16 cellular contexts compared by ENCODE assay signal in the genomic region with DNA sequence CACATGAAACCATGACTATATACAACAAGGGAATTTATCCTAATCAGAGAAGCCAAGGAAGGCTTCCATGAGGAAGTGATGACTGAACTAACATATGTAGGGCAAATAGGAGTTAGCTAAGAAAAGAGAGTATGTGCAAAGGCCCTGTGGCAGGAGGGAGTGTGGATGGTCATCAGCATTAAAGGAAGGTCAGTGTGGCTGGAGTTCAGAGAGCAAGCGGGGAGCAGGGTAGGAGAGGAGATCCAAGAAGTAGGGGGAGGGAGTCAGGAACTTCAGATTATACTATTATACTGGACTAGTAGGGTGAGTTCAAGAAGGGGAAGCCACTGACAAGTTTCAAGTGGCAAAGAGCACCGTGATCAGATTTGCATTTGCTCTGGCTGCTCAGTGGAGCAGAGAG. TPM values are rescaled to one million over a fixed set of nuclear protein-coding genes. Genes with fewer than 3 reads are reported as not detected.
A peak's percentile ranks its signal among the peaks of the same experiment; 100 is the strongest.
DNase-seq lines count a peak whose midpoint lies in the region; ATAC-seq and TF ChIP-seq lines count a peak whose summit lies in the region.
"Had no signal": no experiment of that assay in that cellular context is flagged by ENCODE, and none has a peak within 500 bp of the region (broad histone marks: within the 10 kb centered on the region; RNA-seq: fewer than 3 reads in every experiment).

No MANE protein-coding gene starts in this region.

- DNase-seq in activated CD4-positive, alpha-beta T cell treated with anti-CD3 and anti-CD28 coated beads, Interleukin-2, amount 10 ng/mL, durations not matched to agents 7 days and 5 days, result no peak
- no peak for DNase-seq in activated CD4-positive, alpha-beta T cell treated with anti-CD3 and anti-CD28 coated beads, Interleukin-2, amount 50 U/mL, for 48 hours
- DNase-seq in RWPE2 (ENCODE audit: low spot score) (no peak), ecto neural progenitor cell (ENCODE audit: low spot score) (no peak), T1000 (lab: John Stamatoyannopoulos, UW) (no peak), DMS 273 (lab: John Stamatoyannopoulos, UW; ENCODE audit: unreplicated experiment) (no peak)
- DNase-seq in effector memory CD8-positive, alpha-beta T cell, result no peak
- DNase-seq: ACHN, amniotic stem cell, foreskin melanocyte, IMR-90, NCI-H1417, NCI-H446 treated with DMSO at 0.1 percent for 48 hours, Peyer's patch, upper lobe of right lung had no signal

- peaks cover 57% of the 10 kb centered on the region for H3K36me3 Mint-ChIP-seq in activated CD4-positive, alpha-beta T cell treated with anti-CD3 and anti-CD28 coated beads, Interleukin-2, amount 10 ng/mL, durations not matched to agents 7 days and 5 days (ENCODE audit: low read depth)
- peaks cover 43% of the 10 kb centered on the region for H3K36me3 Mint-ChIP-seq in effector memory CD8-positive, alpha-beta T cell (ENCODE audit: insufficient read depth)
- peaks cover 18% of the 10 kb centered on the region for H3K36me3 Mint-ChIP-seq in stimulated activated memory B cell treated with anti-CD40 and anti-IgM and Interleukin-4, amounts not matched to agents 10 μg/mL and 1 μg/mL and 100 μg/mL, for 72 hours

- POLR2A ChIA-PET in activated CD4-positive, alpha-beta T cell treated with anti-CD3 and anti-CD28 coated beads, Interleukin-2, amount 10 ng/mL, durations not matched to agents 7 days and 5 days (lab: Charles Lee), result no interaction called here

- H3K4me1 ChIP-seq in RWPE2 (ENCODE audit: insufficient read depth, poor library complexity, severe bottlenecking), result peaks cover 36% of the 10 kb centered on the region

- CTCF ChIA-PET in activated CD4-positive, alpha-beta T cell treated with anti-CD3 and anti-CD28 coated beads, Interleukin-2, amount 10 ng/mL, durations not matched to agents 7 days and 5 days (lab: Charles Lee), result interaction anchor here (1.0 to 6.1 kb wide), 6 partner anchors 9 to 59 kb away, joined by 3 to 85 read pairs (median 4); a partner anchor contains a TSS

- H3K36me3 ChIP-seq in RWPE2 (ENCODE audit: low read depth), result peaks cover 62% of the 10 kb centered on the region

- TF ChIP-seq CTCF in RWPE2 (IDR thresholded peaks at IDR 0.05; ENCODE audit: poor library complexity, severe bottlenecking), result no peak

- no peak overlapping the region for H3K4me3 Mint-ChIP-seq in activated CD4-positive, alpha-beta T cell treated with anti-CD3 and anti-CD28 coated beads, Interleukin-2, amount 10 ng/mL, durations not matched to agents 7 days and 5 days
- no peak overlapping the region for H3K4me3 Mint-ChIP-seq in effector memory CD8-positive, alpha-beta T cell
- H3K4me3 Mint-ChIP-seq in stimulated activated memory B cell treated with anti-CD40 and anti-IgM and Interleukin-4, amounts not matched to agents 10 μg/mL and 1 μg/mL and 100 μg/mL, for 72 hours, result no peak overlapping the region

- H3K4me3 ChIP-seq in RWPE2 (ENCODE audit: severe bottlenecking), result no peak overlapping the region
- H3K4me3 ChIP-seq: Peyer's patch, upper lobe of right lung had no signal

- H3K27me3 ChIP-seq in RWPE2 (ENCODE audit: insufficient read depth, poor library complexity, severe bottlenecking), result no peaks in the 10 kb centered on the region
- H3K27me3 ChIP-seq: Peyer's patch, upper lobe of right lung had no signal

- peaks cover 71% of the 10 kb centered on the region for H3K4me1 Mint-ChIP-seq in activated CD4-positive, alpha-beta T cell treated with anti-CD3 and anti-CD28 coated beads, Interleukin-2, amount 10 ng/mL, durations not matched to agents 7 days and 5 days
- H3K4me1 Mint-ChIP-seq in effector memory CD8-positive, alpha-beta T cell (ENCODE audit: low read depth in 2 of 2), result peaks cover 60 to 68% of the 10 kb centered on the region in 2 donors
- peaks cover 57% of the 10 kb centered on the region for H3K4me1 Mint-ChIP-seq in stimulated activated memory B cell treated with anti-CD40 and anti-IgM and Interleukin-4, amounts not matched to agents 10 μg/mL and 1 μg/mL and 100 μg/mL, for 72 hours

- peak overlapping the region; percentile 76 for H3K27ac Mint-ChIP-seq in activated CD4-positive, alpha-beta T cell treated with anti-CD3 and anti-CD28 coated beads, Interleukin-2, amount 10 ng/mL, durations not matched to agents 7 days and 5 days
- H3K27ac Mint-ChIP-seq in effector memory CD8-positive, alpha-beta T cell, result peak overlapping the region; percentile 1 to 5
- peak overlapping the region; percentile 26 for H3K27ac Mint-ChIP-seq in stimulated activated memory B cell treated with anti-CD40 and anti-IgM and Interleukin-4, amounts not matched to agents 10 μg/mL and 1 μg/mL and 100 μg/mL, for 72 hours

- H3K27me3 Mint-ChIP-seq in activated CD4-positive, alpha-beta T cell treated with anti-CD3 and anti-CD28 coated beads, Interleukin-2, amount 10 ng/mL, durations not matched to agents 7 days and 5 days, result no peaks in the 10 kb centered on the region
- no peaks in the 10 kb centered on the region for H3K27me3 Mint-ChIP-seq in effector memory CD8-positive, alpha-beta T cell
- no peaks in the 10 kb centered on the region for H3K27me3 Mint-ChIP-seq in stimulated activated memory B cell treated with anti-CD40 and anti-IgM and Interleukin-4, amounts not matched to agents 10 μg/mL and 1 μg/mL and 100 μg/mL, for 72 hours

- no peaks in the 10 kb centered on the region for H3K9me3 Mint-ChIP-seq in activated CD4-positive, alpha-beta T cell treated with anti-CD3 and anti-CD28 coated beads, Interleukin-2, amount 10 ng/mL, durations not matched to agents 7 days and 5 days
- H3K9me3 Mint-ChIP-seq in effector memory CD8-positive, alpha-beta T cell, result no peaks in the 10 kb centered on the region
- H3K9me3 Mint-ChIP-seq in stimulated activated memory B cell treated with anti-CD40 and anti-IgM and Interleukin-4, amounts not matched to agents 10 μg/mL and 1 μg/mL and 100 μg/mL, for 72 hours, result no peaks in the 10 kb centered on the region

- ATAC-seq in RWPE2 (ENCODE audit: low read depth), result no peak
- no peak for ATAC-seq in effector memory CD8-positive, alpha-beta T cell (replicated peaks)
- no peak for ATAC-seq in stimulated activated memory B cell treated with anti-CD40 and anti-IgM and Interleukin-4, amounts not matched to agents 10 μg/mL and 1 μg/mL and 100 μg/mL, for 72 hours
- ATAC-seq: upper lobe of right lung had no signal

- peak overlapping the region; percentile 97 for H3K27ac ChIP-seq in RWPE2 (ENCODE audit: poor library complexity, severe bottlenecking)
- H3K27ac ChIP-seq: Peyer's patch had no signal

- H3K9me3 ChIP-seq in RWPE2 (ENCODE audit: severe bottlenecking), result no peaks in the 10 kb centered on the region
- H3K9me3 ChIP-seq: Peyer's patch, upper lobe of right lung had no signal

RNA-seq across cellular contexts. Expression of a gene that starts 8.4 kb away (rescaled TPM):
- total RNA-seq in activated CD4-positive, alpha-beta T cell treated with anti-CD3 and anti-CD28 coated beads, Interleukin-2, amount 10 ng/mL, durations not matched to agents 7 days and 5 days, result 100 to 1,000 TPM; 209 to 226 TPM

RNA-seq across cellular contexts. Expression of a gene that starts 15.1 kb away (rescaled TPM):
- 10 to 100 TPM; 57.5 to 59.3 TPM for total RNA-seq in activated CD4-positive, alpha-beta T cell treated with anti-CD3 and anti-CD28 coated beads, Interleukin-2, amount 10 ng/mL, durations not matched to agents 7 days and 5 days

RNA-seq across cellular contexts. Expression of a gene that starts 39.4 kb away (rescaled TPM):
- total RNA-seq in activated CD4-positive, alpha-beta T cell treated with anti-CD3 and anti-CD28 coated beads, Interleukin-2, amount 10 ng/mL, durations not matched to agents 7 days and 5 days, result not detected

RNA-seq across cellular contexts. Expression of a gene that starts 59.8 kb away (rescaled TPM):
- total RNA-seq in activated CD4-positive, alpha-beta T cell treated with anti-CD3 and anti-CD28 coated beads, Interleukin-2, amount 10 ng/mL, durations not matched to agents 7 days and 5 days, result 100 to 1,000 TPM; 142 to 167 TPM

Comparison
In these comparisons a context has a peak if more than half of its experiments do, and no peak if none do; other contexts are left out.
1. H3K27ac Mint-ChIP-seq: peak in every context shown above with its lines; median percentile 76 in activated CD4-positive, alpha-beta T cell treated with anti-CD3 and anti-CD28 coated beads, Interleukin-2, amount 10 ng/mL, durations not matched to agents 7 days and 5 days; 26 in stimulated activated memory B cell treated with anti-CD40 and anti-IgM and Interleukin-4, amounts not matched to agents 10 μg/mL and 1 μg/mL and 100 μg/mL, for 72 hours; 3 in effector memory CD8-positive, alpha-beta T cell.